In the genomic region with DNA sequence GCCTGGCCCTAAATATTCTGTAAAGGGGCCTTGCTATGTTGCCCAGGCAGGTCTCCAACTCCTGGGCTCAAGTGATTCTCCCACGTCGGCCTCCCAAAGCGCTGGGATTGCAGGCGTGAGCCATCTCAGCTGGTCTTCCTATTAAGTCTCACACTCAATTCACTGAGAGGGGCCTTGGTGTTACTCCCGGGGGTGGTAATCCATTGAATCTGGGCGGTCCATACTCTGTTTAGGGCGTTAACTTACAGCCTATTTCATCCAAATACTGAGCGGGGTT, we compare ENCODE assay signal across 1 cellular context.
TF ChIP-seq lines count a peak whose summit lies in the region.

No MANE protein-coding gene starts in this region.

TF ChIP-seq in IMR-90, 13 proteins besides CTCF, POLR2A, EP300 and RAD21:
- TF ChIP-seq SMC3 (IDR thresholded peaks at IDR 0.05; ENCODE audit: low read depth, low read length) (no peak), MAFK (IDR thresholded peaks at IDR 0.05; ENCODE audit: low read depth, low read length) (no peak), MAZ (IDR thresholded peaks at IDR 0.05; ENCODE audit: borderline replicate concordance, low read depth, low read length) (no peak), FOS (IDR thresholded peaks at IDR 0.05; ENCODE audit: low read depth, low read length) (no peak), CHD1 (IDR thresholded peaks at IDR 0.05; ENCODE audit: low read depth, low read length) (no peak), CEBPB (IDR thresholded peaks at IDR 0.05; ENCODE audit: low read depth, low read length) (no peak), RFX5 (IDR thresholded peaks at IDR 0.05; ENCODE audit: low read depth, low read length) (no peak), BHLHE40 (IDR thresholded peaks at IDR 0.05; ENCODE audit: low read depth, low read length) (no peak), RCOR1 (IDR thresholded peaks at IDR 0.05; ENCODE audit: insufficient replicate concordance, low read length) (no peak), MXI1 (IDR thresholded peaks at IDR 0.05; ENCODE audit: borderline replicate concordance, low read depth, low read length) (no peak), NFE2L2 (IDR thresholded peaks at IDR 0.05; ENCODE audit: low read depth, low read length) (no peak)
- TF ChIP-seq, protein P1, sequence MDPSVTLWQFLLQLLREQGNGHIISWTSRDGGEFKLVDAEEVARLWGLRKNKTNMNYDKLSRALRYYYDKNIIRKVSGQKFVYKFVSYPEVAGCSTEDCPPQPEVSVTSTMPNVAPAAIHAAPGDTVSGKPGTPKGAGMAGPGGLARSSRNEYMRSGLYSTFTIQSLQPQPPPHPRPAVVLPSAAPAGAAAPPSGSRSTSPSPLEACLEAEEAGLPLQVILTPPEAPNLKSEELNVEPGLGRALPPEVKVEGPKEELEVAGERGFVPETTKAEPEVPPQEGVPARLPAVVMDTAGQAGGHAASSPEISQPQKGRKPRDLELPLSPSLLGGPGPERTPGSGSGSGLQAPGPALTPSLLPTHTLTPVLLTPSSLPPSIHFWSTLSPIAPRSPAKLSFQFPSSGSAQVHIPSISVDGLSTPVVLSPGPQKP (IDR thresholded peaks at IDR 0.05; ENCODE audit: borderline replicate concordance, low read depth, low read length): no peak
- TF ChIP-seq, protein P2, sequence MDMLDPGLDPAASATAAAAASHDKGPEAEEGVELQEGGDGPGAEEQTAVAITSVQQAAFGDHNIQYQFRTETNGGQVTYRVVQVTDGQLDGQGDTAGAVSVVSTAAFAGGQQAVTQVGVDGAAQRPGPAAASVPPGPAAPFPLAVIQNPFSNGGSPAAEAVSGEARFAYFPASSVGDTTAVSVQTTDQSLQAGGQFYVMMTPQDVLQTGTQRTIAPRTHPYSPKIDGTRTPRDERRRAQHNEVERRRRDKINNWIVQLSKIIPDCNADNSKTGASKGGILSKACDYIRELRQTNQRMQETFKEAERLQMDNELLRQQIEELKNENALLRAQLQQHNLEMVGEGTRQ (IDR thresholded peaks at IDR 0.05; ENCODE audit: low read depth, low read length): no peak
